ENCODE assay signal across 1 cellular context in the genomic region with DNA sequence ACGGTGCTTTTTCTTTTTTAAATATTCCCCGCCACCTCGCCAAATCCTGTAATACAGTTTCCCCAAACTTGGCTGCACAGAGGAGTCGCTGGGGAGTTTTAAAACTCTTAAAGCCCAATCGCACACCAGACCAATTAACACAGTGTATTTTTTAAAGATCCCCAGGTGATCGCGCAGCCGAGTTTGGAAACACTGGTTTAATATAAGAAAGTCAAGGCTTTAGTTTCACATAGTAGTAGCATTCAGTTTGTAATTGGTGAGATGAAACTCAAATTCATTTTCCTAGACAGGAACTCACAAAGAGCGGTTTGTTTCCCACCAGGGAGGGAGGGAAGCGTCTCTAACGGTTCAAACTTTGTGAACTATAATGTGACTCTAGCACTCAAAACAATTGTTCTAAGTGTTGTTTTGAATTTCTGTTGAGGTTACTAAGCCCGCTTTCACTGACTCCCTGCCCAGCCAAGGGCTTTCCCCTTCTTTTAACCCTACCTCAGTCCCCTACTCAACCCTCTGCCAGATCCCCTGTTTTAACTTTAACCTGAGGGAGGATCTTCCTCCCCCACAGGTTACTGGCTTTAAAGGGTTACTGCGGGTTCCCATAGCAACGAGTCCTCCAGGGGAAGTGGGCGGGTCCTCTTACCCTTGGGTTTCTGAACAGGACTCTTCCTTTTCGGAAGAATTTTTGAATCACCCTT.
A peak's percentile ranks its signal among the peaks of the same experiment; 100 is the strongest.
TF ChIP-seq lines count a peak whose summit lies in the region.

No MANE protein-coding gene starts in this region.

TF ChIP-seq in HepG2, 621 proteins besides CTCF, POLR2A, EP300 and RAD21 (continued from another document and continues in another):
- no peak for TF ChIP-seq SYNCRIP (IDR thresholded peaks at IDR 0.05; ENCODE audit: insufficient read depth, low read depth, low read length)
- no peak for TF ChIP-seq ELF3 (CRISPR knock-in tag; IDR thresholded peaks at IDR 0.05)
- no peak for TF ChIP-seq ZFP91 (CRISPR knock-in tag; IDR thresholded peaks at IDR 0.05; ENCODE audit: borderline replicate concordance)
- no peak for TF ChIP-seq ZNF513 (CRISPR knock-in tag; conservative IDR thresholded peaks at IDR 0.05)
- no peak for TF ChIP-seq ZNF7 (CRISPR knock-in tag; IDR thresholded peaks at IDR 0.05)
- TF ChIP-seq, protein P1, sequence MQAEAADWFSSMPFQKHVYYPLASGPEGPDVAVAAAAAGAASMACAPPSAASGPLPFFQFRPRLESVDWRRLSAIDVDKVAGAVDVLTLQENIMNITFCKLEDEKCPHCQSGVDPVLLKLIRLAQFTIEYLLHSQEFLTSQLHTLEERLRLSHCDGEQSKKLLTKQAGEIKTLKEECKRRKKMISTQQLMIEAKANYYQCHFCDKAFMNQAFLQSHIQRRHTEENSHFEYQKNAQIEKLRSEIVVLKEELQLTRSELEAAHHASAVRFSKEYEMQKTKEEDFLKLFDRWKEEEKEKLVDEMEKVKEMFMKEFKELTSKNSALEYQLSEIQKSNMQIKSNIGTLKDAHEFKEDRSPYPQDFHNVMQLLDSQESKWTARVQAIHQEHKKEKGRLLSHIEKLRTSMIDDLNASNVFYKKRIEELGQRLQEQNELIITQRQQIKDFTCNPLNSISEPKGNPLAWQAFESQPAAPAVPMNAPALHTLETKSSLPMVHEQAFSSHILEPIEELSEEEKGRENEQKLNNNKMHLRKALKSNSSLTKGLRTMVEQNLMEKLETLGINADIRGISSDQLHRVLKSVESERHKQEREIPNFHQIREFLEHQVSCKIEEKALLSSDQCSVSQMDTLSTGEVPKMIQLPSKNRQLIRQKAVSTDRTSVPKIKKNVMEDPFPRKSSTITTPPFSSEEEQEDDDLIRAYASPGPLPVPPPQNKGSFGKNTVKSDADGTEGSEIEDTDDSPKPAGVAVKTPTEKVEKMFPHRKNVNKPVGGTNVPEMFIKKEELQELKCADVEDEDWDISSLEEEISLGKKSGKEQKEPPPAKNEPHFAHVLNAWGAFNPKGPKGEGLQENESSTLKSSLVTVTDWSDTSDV (CRISPR knock-in tag; IDR thresholded peaks at IDR 0.05): no peak
- peak; percentile 72 for TF ChIP-seq GATAD2A (CRISPR knock-in tag; IDR thresholded peaks at IDR 0.05)
- TF ChIP-seq GFI1 (CRISPR knock-in tag; IDR thresholded peaks at IDR 0.05; ENCODE audit: borderline replicate concordance): no peak
- no peak for TF ChIP-seq PITX1 (CRISPR knock-in tag; IDR thresholded peaks at IDR 0.05)
- TF ChIP-seq ZZZ3 (CRISPR knock-in tag; IDR thresholded peaks at IDR 0.05; ENCODE audit: borderline replicate concordance): no peak
- no peak for TF ChIP-seq ZNF383 (CRISPR knock-in tag; IDR thresholded peaks at IDR 0.05; ENCODE audit: borderline replicate concordance)
- TF ChIP-seq HNRNPH1 (optimal IDR thresholded peaks at IDR 0.05; ENCODE audit: low read depth, low read length): no peak
- TF ChIP-seq ZSCAN29 (CRISPR knock-in tag; conservative IDR thresholded peaks at IDR 0.05): no peak
- 0 out of 2 replicates have a peak, but pooled peaks have one; percentile 65 for TF ChIP-seq ZBTB10 (CRISPR knock-in tag; IDR thresholded peaks at IDR 0.05; ENCODE audit: borderline replicate concordance)
- TF ChIP-seq MBD4 (IDR thresholded peaks at IDR 0.05; ENCODE audit: borderline replicate concordance, low read length): no peak
- TF ChIP-seq ZFP90 (CRISPR knock-in tag; IDR thresholded peaks at IDR 0.05; ENCODE audit: borderline replicate concordance): 0 out of 2 replicates have a peak, but pooled peaks have one; percentile 54
- no peak for TF ChIP-seq MIER2 (CRISPR knock-in tag; IDR thresholded peaks at IDR 0.05)
- TF ChIP-seq, protein P2, sequence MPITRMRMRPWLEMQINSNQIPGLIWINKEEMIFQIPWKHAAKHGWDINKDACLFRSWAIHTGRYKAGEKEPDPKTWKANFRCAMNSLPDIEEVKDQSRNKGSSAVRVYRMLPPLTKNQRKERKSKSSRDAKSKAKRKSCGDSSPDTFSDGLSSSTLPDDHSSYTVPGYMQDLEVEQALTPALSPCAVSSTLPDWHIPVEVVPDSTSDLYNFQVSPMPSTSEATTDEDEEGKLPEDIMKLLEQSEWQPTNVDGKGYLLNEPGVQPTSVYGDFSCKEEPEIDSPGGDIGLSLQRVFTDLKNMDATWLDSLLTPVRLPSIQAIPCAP (CRISPR knock-in tag; IDR thresholded peaks at IDR 0.05; ENCODE audit: low read depth): no peak
- TF ChIP-seq, protein P3, sequence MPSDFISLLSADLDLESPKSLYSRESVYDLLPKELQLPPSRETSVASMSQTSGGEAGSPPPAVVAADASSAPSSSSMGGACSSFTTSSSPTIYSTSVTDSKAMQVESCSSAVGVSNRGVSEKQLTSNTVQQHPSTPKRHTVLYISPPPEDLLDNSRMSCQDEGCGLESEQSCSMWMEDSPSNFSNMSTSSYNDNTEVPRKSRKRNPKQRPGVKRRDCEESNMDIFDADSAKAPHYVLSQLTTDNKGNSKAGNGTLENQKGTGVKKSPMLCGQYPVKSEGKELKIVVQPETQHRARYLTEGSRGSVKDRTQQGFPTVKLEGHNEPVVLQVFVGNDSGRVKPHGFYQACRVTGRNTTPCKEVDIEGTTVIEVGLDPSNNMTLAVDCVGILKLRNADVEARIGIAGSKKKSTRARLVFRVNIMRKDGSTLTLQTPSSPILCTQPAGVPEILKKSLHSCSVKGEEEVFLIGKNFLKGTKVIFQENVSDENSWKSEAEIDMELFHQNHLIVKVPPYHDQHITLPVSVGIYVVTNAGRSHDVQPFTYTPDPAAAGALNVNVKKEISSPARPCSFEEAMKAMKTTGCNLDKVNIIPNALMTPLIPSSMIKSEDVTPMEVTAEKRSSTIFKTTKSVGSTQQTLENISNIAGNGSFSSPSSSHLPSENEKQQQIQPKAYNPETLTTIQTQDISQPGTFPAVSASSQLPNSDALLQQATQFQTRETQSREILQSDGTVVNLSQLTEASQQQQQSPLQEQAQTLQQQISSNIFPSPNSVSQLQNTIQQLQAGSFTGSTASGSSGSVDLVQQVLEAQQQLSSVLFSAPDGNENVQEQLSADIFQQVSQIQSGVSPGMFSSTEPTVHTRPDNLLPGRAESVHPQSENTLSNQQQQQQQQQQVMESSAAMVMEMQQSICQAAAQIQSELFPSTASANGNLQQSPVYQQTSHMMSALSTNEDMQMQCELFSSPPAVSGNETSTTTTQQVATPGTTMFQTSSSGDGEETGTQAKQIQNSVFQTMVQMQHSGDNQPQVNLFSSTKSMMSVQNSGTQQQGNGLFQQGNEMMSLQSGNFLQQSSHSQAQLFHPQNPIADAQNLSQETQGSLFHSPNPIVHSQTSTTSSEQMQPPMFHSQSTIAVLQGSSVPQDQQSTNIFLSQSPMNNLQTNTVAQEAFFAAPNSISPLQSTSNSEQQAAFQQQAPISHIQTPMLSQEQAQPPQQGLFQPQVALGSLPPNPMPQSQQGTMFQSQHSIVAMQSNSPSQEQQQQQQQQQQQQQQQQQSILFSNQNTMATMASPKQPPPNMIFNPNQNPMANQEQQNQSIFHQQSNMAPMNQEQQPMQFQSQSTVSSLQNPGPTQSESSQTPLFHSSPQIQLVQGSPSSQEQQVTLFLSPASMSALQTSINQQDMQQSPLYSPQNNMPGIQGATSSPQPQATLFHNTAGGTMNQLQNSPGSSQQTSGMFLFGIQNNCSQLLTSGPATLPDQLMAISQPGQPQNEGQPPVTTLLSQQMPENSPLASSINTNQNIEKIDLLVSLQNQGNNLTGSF (CRISPR knock-in tag; IDR thresholded peaks at IDR 0.05): no peak
- TF ChIP-seq SMAD9 (CRISPR knock-in tag; IDR thresholded peaks at IDR 0.05): no peak
- TF ChIP-seq FOXA3 (CRISPR knock-in tag; IDR thresholded peaks at IDR 0.05): no peak; the same call in 1 of the 2 replicates
- no peak for TF ChIP-seq TBX3 (IDR thresholded peaks at IDR 0.05; ENCODE audit: borderline replicate concordance)
- TF ChIP-seq, protein P4, sequence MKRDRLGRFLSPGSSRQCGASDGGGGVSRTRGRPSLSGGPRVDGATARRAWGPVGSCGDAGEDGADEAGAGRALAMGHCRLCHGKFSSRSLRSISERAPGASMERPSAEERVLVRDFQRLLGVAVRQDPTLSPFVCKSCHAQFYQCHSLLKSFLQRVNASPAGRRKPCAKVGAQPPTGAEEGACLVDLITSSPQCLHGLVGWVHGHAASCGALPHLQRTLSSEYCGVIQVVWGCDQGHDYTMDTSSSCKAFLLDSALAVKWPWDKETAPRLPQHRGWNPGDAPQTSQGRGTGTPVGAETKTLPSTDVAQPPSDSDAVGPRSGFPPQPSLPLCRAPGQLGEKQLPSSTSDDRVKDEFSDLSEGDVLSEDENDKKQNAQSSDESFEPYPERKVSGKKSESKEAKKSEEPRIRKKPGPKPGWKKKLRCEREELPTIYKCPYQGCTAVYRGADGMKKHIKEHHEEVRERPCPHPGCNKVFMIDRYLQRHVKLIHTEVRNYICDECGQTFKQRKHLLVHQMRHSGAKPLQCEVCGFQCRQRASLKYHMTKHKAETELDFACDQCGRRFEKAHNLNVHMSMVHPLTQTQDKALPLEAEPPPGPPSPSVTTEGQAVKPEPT (CRISPR knock-in tag; IDR thresholded peaks at IDR 0.05; ENCODE audit: low read depth): no peak
- no peak for TF ChIP-seq IRF2 (CRISPR knock-in tag; IDR thresholded peaks at IDR 0.05)
- TF ChIP-seq ZNF274 (CRISPR knock-in tag; IDR thresholded peaks at IDR 0.05): no peak
- peak; percentile 98 for TF ChIP-seq RBM22 (optimal IDR thresholded peaks at IDR 0.05; ENCODE audit: low read length)
- no peak for TF ChIP-seq TSC22D2 (CRISPR knock-in tag; IDR thresholded peaks at IDR 0.05; ENCODE audit: borderline replicate concordance)
- TF ChIP-seq FOSL2 (CRISPR knock-in tag; IDR thresholded peaks at IDR 0.05): peak; percentile 21; the same call in 1 of the 2 replicates
- TF ChIP-seq CCAR2 (optimal IDR thresholded peaks at IDR 0.05; ENCODE audit: low read depth, low read length): peak; percentile 91
- TF ChIP-seq SSRP1 (CRISPR knock-in tag; IDR thresholded peaks at IDR 0.05): no peak
- TF ChIP-seq, protein P5, sequence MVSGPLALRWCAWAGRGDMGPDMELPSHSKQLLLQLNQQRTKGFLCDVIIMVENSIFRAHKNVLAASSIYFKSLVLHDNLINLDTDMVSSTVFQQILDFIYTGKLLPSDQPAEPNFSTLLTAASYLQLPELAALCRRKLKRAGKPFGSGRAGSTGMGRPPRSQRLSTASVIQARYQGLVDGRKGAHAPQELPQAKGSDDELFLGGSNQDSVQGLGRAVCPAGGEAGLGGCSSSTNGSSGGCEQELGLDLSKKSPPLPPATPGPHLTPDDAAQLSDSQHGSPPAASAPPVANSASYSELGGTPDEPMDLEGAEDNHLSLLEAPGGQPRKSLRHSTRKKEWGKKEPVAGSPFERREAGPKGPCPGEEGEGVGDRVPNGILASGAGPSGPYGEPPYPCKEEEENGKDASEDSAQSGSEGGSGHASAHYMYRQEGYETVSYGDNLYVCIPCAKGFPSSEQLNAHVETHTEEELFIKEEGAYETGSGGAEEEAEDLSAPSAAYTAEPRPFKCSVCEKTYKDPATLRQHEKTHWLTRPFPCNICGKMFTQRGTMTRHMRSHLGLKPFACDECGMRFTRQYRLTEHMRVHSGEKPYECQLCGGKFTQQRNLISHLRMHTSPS (CRISPR knock-in tag; IDR thresholded peaks at IDR 0.05; ENCODE audit: low read depth): no peak
- TF ChIP-seq ZNF44 (CRISPR knock-in tag; IDR thresholded peaks at IDR 0.05): no peak
- TF ChIP-seq HNF4G (IDR thresholded peaks at IDR 0.05; ENCODE audit: borderline replicate concordance, low read depth, low read length): peak; percentile 50; the same call in 1 of the 2 replicates
- no peak for TF ChIP-seq HNF4G (CRISPR knock-in tag; IDR thresholded peaks at IDR 0.05; ENCODE audit: borderline replicate concordance, low read depth)
- no peak for TF ChIP-seq CEBPG (CRISPR knock-in tag; IDR thresholded peaks at IDR 0.05)
- no peak for TF ChIP-seq IRX3 (CRISPR knock-in tag; IDR thresholded peaks at IDR 0.05; ENCODE audit: borderline replicate concordance, low read depth)
